In genomic region chr3:177493091-177493490, GRCh38 we compare ENCODE assay signal across 23 cellular contexts.
DNase-seq lines count a peak whose midpoint lies in the region; ATAC-seq and TF ChIP-seq lines count a peak whose summit lies in the region.
"Had no signal": no experiment of that assay in that cellular context is flagged by ENCODE, and none has a peak within 500 bp of the region (broad histone marks: within the 10 kb centered on the region; RNA-seq: fewer than 3 reads in every experiment).

No MANE protein-coding gene starts in this region.

- CTCF ChIA-PET in Panc1 (lab: Charles Lee) = no interaction called here

- no peak overlapping the region for H3K23ac ChIP-seq in neuronal stem cell (ENCODE audit: low read depth, low read length, poor library complexity)

- no peak overlapping the region for H2BK120ac ChIP-seq in neuronal stem cell (ENCODE audit: low read depth, low read length)

- BruUV-seq in Panc1 (replicated peaks; lab: Mats Ljungman, UMichigan) = no TSS peak

- POLR2A ChIA-PET in Panc1 (lab: Charles Lee) = no interaction called here

- H3K27me3 Mint-ChIP-seq in nephron progenitor cell (ENCODE audit: low read depth, poor library complexity) (peaks cover 3% of the 10 kb centered on the region), progenitor cell of endocrine pancreas (no peaks in the 10 kb centered on the region)
- H3K27me3 Mint-ChIP-seq: CD4-positive, alpha-beta memory T cell had no signal

- ATAC-seq in Panc1 (no peak), HG02885 (IDR thresholded peaks at IDR 0.05; ENCODE audit: poor library complexity, unreplicated experiment) (no peak)
- ATAC-seq: A549 had no signal

- DNase-seq in Panc1 (ENCODE audit: low read depth, low spot score) (no peak), myocyte (ENCODE audit: low read depth) (peak; percentile 66), nephron progenitor cell (no peak), neuronal stem cell (ENCODE audit: low spot score) (no peak), progenitor cell of endocrine pancreas (ENCODE audit: low spot score, unreplicated experiment) (no peak), NCI-H1930 (lab: John Stamatoyannopoulos, UW) (no peak)
- DNase-seq in effector CD4-positive, alpha-beta T cell = no peak
- DNase-seq: 8988T; ACHN; AML-193; BE2C; C1 segment of cervical spinal cord; Calu3; CD4-positive, alpha-beta memory T cell; COR-L47; DMS53; DMS79 treated with DMSO at 0.1 percent for 48 hours; GF-D8; GOT3; HFFc6 had no signal

- H2BK15ac ChIP-seq in neuronal stem cell (ENCODE audit: low read length) = no peak overlapping the region

- H3K27ac Mint-ChIP-seq in nephron progenitor cell = peak overlapping the region; percentile 11
- no peak overlapping the region for H3K27ac Mint-ChIP-seq in progenitor cell of endocrine pancreas
- H3K27ac Mint-ChIP-seq: CD4-positive, alpha-beta memory T cell; HFFc6 had no signal

- H2BK12ac ChIP-seq in neuronal stem cell (ENCODE audit: low read length) = no peak overlapping the region

- no peak overlapping the region for H3K9ac ChIP-seq in neuronal stem cell (ENCODE audit: low read depth, low read length, poor library complexity)

- H3K4me1 ChIP-seq in Panc1 (ENCODE audit: control insufficient read depth, insufficient read depth, low read length) (peaks cover 5% of the 10 kb centered on the region; the same call in 1 of the 2 replicates), neuronal stem cell (ENCODE audit: control insufficient read depth in 2 of 2, insufficient read depth in 1 of 2, low read depth in 1 of 2, low read length in 2 of 2) (peaks cover 5 to 13% of the 10 kb centered on the region in 2 donors)
- H3K4me1 ChIP-seq: A549, HAP-1 had no signal

- H3K27ac ChIP-seq in Panc1 (ENCODE audit: low read length) (peak overlapping the region; percentile 45; the same call in 1 of the 2 replicates), neuronal stem cell (replicated peaks; ENCODE audit: low read length) (no peak overlapping the region)
- H3K27ac ChIP-seq: A549 had no signal

- no peak overlapping the region for H4K91ac ChIP-seq in neuronal stem cell (ENCODE audit: low read depth, low read length, poor library complexity)

- H3K36me3 ChIP-seq in Panc1 (ENCODE audit: control insufficient read depth, insufficient read depth, low read length) = no peaks in the 10 kb centered on the region
- no peaks in the 10 kb centered on the region for H3K36me3 ChIP-seq in neuronal stem cell (replicated peaks in 1 of 2; ENCODE audit: control insufficient read depth in 2 of 2, insufficient read depth in 2 of 2, low read length in 2 of 2)
- H3K36me3 ChIP-seq: BE2C, HAP-1 had no signal

- H2BK5ac ChIP-seq in neuronal stem cell (ENCODE audit: low read length) = no peak overlapping the region

- peaks cover 6% of the 10 kb centered on the region for H3K9me3 Mint-ChIP-seq in nephron progenitor cell
- no peaks in the 10 kb centered on the region for H3K9me3 Mint-ChIP-seq in progenitor cell of endocrine pancreas (ENCODE audit: low read depth)
- H3K9me3 Mint-ChIP-seq: CD4-positive, alpha-beta memory T cell; HFFc6 had no signal

- TF ChIP-seq CTCF in Panc1 (IDR thresholded peaks at IDR 0.05) (no peak), nephron progenitor cell (IDR thresholded peaks at IDR 0.05) (no peak), progenitor cell of endocrine pancreas (IDR thresholded peaks at IDR 0.05; ENCODE audit: unreplicated experiment) (no peak)

- H3K4me3 Mint-ChIP-seq in nephron progenitor cell = no peak overlapping the region
- H3K4me3 Mint-ChIP-seq in progenitor cell of endocrine pancreas (ENCODE audit: low read depth) = no peak overlapping the region
- H3K4me3 Mint-ChIP-seq: CD4-positive, alpha-beta memory T cell; HFFc6 had no signal

- H3K4ac ChIP-seq in neuronal stem cell (ENCODE audit: low read length) = no peak overlapping the region

- no peak overlapping the region for H4K8ac ChIP-seq in neuronal stem cell (ENCODE audit: low read depth, low read length)

- H3K36me3 Mint-ChIP-seq in nephron progenitor cell (ENCODE audit: low read depth) (no peaks in the 10 kb centered on the region), progenitor cell of endocrine pancreas (ENCODE audit: insufficient read depth) (no peaks in the 10 kb centered on the region)
- H3K36me3 Mint-ChIP-seq: CD4-positive, alpha-beta memory T cell had no signal

- peak overlapping the region; percentile 66 for H3K14ac ChIP-seq in neuronal stem cell (ENCODE audit: low read length)

- H3K27me3 ChIP-seq in Panc1 (ENCODE audit: control insufficient read depth, insufficient read depth, low read length) = no peaks in the 10 kb centered on the region
- H3K27me3 ChIP-seq in neuronal stem cell (ENCODE audit: control insufficient read depth in 3 of 3, insufficient read depth in 3 of 3, low read depth in 1 of 3, low read length in 3 of 3) = no peaks in the 10 kb centered on the region
- H3K27me3 ChIP-seq: BE2C had no signal

- no peak overlapping the region for H2AFZ ChIP-seq in neuronal stem cell (ENCODE audit: low read length)

- no peaks in the 10 kb centered on the region for H3K79me1 ChIP-seq in neuronal stem cell (ENCODE audit: low read depth, low read length)

- H3K4me1 Mint-ChIP-seq in nephron progenitor cell = peaks cover 29% of the 10 kb centered on the region
- peaks cover 3% of the 10 kb centered on the region for H3K4me1 Mint-ChIP-seq in progenitor cell of endocrine pancreas (ENCODE audit: low read depth)

- H3K4me2 ChIP-seq in neuronal stem cell (ENCODE audit: insufficient read depth, low read length, poor library complexity, severe bottlenecking) = no peak overlapping the region
- H3K4me2 ChIP-seq: A549 had no signal

- WGBS in neuronal stem cell (ENCODE audit: extremely low coverage in 2 of 2, insufficient read length in 2 of 2, insufficient replicate concordance in 1 of 2), 2 donors = no CpG with 5 or more reads among the region's 2 CpGs

- no peak overlapping the region for H3K4me3 ChIP-seq in Panc1 (ENCODE audit: low read depth in 2 of 2, low read length in 2 of 2)
- H3K4me3 ChIP-seq in neuronal stem cell (ENCODE audit: low read length in 2 of 2) = no peak overlapping the region
- H3K4me3 ChIP-seq: A549, HAP-1 had no signal

- no peaks in the 10 kb centered on the region for H3K9me3 ChIP-seq in Panc1 (ENCODE audit: control insufficient read depth, insufficient read depth, low read depth, low read length)
- peaks cover 0 to 10% of the 10 kb centered on the region in 2 donors for H3K9me3 ChIP-seq in neuronal stem cell (replicated peaks in 1 of 2; ENCODE audit: control insufficient read depth in 2 of 2, insufficient read depth in 1 of 2, low read depth in 1 of 2, low read length in 2 of 2)
- H3K9me3 ChIP-seq: A549, BE2C, HAP-1 had no signal

- H2AK5ac ChIP-seq in neuronal stem cell (ENCODE audit: low read depth, low read length) = no peak overlapping the region

- no peak overlapping the region for H3K18ac ChIP-seq in neuronal stem cell (ENCODE audit: low read length)

- in situ Hi-C loops in Panc1 (cut with HindIII; ENCODE audit: low pct_unique_long_range_greater_than_20kb, low sequenced_read_pairs) = no loop called here

- intact Hi-C loops in Panc1 (cut with micrococcal nuclease; ENCODE audit: unreplicated experiment) = no loop called here
